ENCODE assay signal across 16 cellular contexts in genomic region chr2:66851449-66851872, GRCh38.
DNase-seq lines count a peak whose midpoint lies in the region; ATAC-seq, FAIRE-seq and TF ChIP-seq lines count a peak whose summit lies in the region.
"Had no signal": no experiment of that assay in that cellular context is flagged by ENCODE, and none has a peak within 500 bp of the region (broad histone marks: within the 10 kb centered on the region; RNA-seq: fewer than 3 reads in every experiment).

No MANE protein-coding gene starts in this region.

- H3K4me1 ChIP-seq in HepG2 (ENCODE audit: insufficient read depth, low read length) (peaks cover 15% of the 10 kb centered on the region), right lobe of liver (peaks cover 0 to 4% (median 0%) of the 10 kb centered on the region in 4 donors), left lung (peaks cover 0 to 6% of the 10 kb centered on the region in 2 donors), neuronal stem cell (ENCODE audit: control insufficient read depth in 2 of 2, insufficient read depth in 1 of 2, low read depth in 1 of 2, low read length in 2 of 2) (no peaks in the 10 kb centered on the region)
- H3K4me1 ChIP-seq: heart left ventricle had no signal

- POLR2A ChIA-PET in HepG2 (lab: Yijun Ruan, JAX): no interaction called here

- no peak for TF ChIP-seq POLR2A in HepG2 (IDR thresholded peaks at IDR 0.05; ENCODE audit: insufficient read depth in 1 of 2, low read depth in 2 of 2, low read length in 2 of 2)
- no peak for TF ChIP-seq POLR2A in right lobe of liver (IDR thresholded peaks at IDR 0.05)

- H2BK120ac ChIP-seq in neuronal stem cell (ENCODE audit: low read depth, low read length): no peak overlapping the region

- no peak overlapping the region for H3K18ac ChIP-seq in neuronal stem cell (ENCODE audit: low read length)

- TF ChIP-seq RAD21 in HepG2 (CRISPR knock-in tag; IDR thresholded peaks at IDR 0.05): no peak

- DNase-seq in HepG2 (ENCODE audit: low spot score) (peak; percentile 9), right lobe of liver (no peak), bronchial epithelial cell (ENCODE audit: low read depth) (peak; percentile 82), left lung (no peak), HuH-7 (ENCODE audit: low spot score) (no peak), neuronal stem cell (ENCODE audit: low spot score) (no peak)
- DNase-seq in stimulated activated CD4-positive, alpha-beta T cell treated with anti-CD3 and anti-CD28 coated beads, Interleukin-2, amount 100 ng/mL, for 48 hours: no peak
- DNase-seq: activated CD4-positive, alpha-beta T cell treated with anti-CD3 and anti-CD28 coated beads, Interleukin-2, amount 50 U/mL, for 1 hour; effector CD8-positive, alpha-beta T cell; heart left ventricle; KG1; NCI-H1694 treated with DMSO at 0.1 percent for 48 hours; NCI-H748 treated with DMSO at 0.1 percent for 48 hours had no signal

- BruUV-seq in HepG2 (replicated peaks; lab: Mats Ljungman, UMichigan): no TSS peak

- H3K79me2 ChIP-seq in HepG2 (ENCODE audit: insufficient read depth, low read length): no peaks in the 10 kb centered on the region

- CTCF ChIA-PET in HepG2 (lab: Yijun Ruan, JAX; ENCODE audit: low intra/inter-chr PET ratio, low total read pairs): no interaction called here

- H2BK15ac ChIP-seq in neuronal stem cell (ENCODE audit: low read length): no peak overlapping the region

- no peak overlapping the region for H2BK5ac ChIP-seq in neuronal stem cell (ENCODE audit: low read length)

- H3K27me3 ChIP-seq in HepG2 (ENCODE audit: control insufficient read depth in 1 of 2, insufficient read depth in 2 of 2, low read length in 2 of 2) (no peaks in the 10 kb centered on the region), right lobe of liver (no peaks in the 10 kb centered on the region), bronchial epithelial cell (ENCODE audit: control insufficient read depth, insufficient read depth, low read length) (no peaks in the 10 kb centered on the region), left lung (no peaks in the 10 kb centered on the region), neuronal stem cell (ENCODE audit: control insufficient read depth in 3 of 3, insufficient read depth in 3 of 3, low read depth in 1 of 3, low read length in 3 of 3) (no peaks in the 10 kb centered on the region)
- H3K27me3 ChIP-seq: heart left ventricle had no signal

- H3K27ac ChIP-seq in HepG2 (ENCODE audit: extremely low read length, insufficient read depth, low read length) (no peak overlapping the region), right lobe of liver (no peak overlapping the region), left lung (peak overlapping the region in 1 of 2 donors; percentile 23), neuronal stem cell (replicated peaks; ENCODE audit: low read length) (no peak overlapping the region)

- no peaks in the 10 kb centered on the region for H3K79me1 ChIP-seq in neuronal stem cell (ENCODE audit: low read depth, low read length)

- H3K9ac ChIP-seq in HepG2 (ENCODE audit: insufficient read depth, low read depth, low read length) (no peak overlapping the region), neuronal stem cell (ENCODE audit: low read depth, low read length, poor library complexity) (no peak overlapping the region)

- H4K8ac ChIP-seq in neuronal stem cell (ENCODE audit: low read depth, low read length): no peak overlapping the region

- no peak overlapping the region for H3K14ac ChIP-seq in neuronal stem cell (ENCODE audit: low read length)

- intact Hi-C loops in HepG2 (cut with micrococcal nuclease; ENCODE audit: unreplicated experiment): no loop called here
- intact Hi-C loops in right lobe of liver (cut with DNase I): no loop called here
- intact Hi-C loops in left lung (cut with DNase I): no loop called here

- no peak overlapping the region for H2AK5ac ChIP-seq in neuronal stem cell (ENCODE audit: low read depth, low read length)

- no peak overlapping the region for H2BK12ac ChIP-seq in neuronal stem cell (ENCODE audit: low read length)

- TF ChIP-seq CTCF in HepG2 (CRISPR knock-in tag; IDR thresholded peaks at IDR 0.05) (no peak), right lobe of liver (IDR thresholded peaks at IDR 0.05) (no peak), bronchial epithelial cell (IDR thresholded peaks at IDR 0.05; ENCODE audit: insufficient read depth, low read length, severe bottlenecking) (no peak), left lung (IDR thresholded peaks at IDR 0.05) (no peak)

- no peak overlapping the region for H2AFZ ChIP-seq in HepG2 (ENCODE audit: low read length)
- no peak overlapping the region for H2AFZ ChIP-seq in neuronal stem cell (ENCODE audit: low read length)

- H3K4me3 ChIP-seq in HepG2 (replicated peaks in 1 of 3; ENCODE audit: insufficient read depth in 1 of 3, low read depth in 2 of 3, low read length in 3 of 3) (no peak overlapping the region), right lobe of liver (no peak overlapping the region), bronchial epithelial cell (ENCODE audit: low read depth, low read length) (no peak overlapping the region), left lung (no peak overlapping the region), neuronal stem cell (ENCODE audit: low read length in 2 of 2) (no peak overlapping the region)
- H3K4me3 ChIP-seq: heart left ventricle had no signal

- no peaks in the 10 kb centered on the region for H4K20me1 ChIP-seq in HepG2 (ENCODE audit: insufficient read depth, low read length)

- in situ Hi-C loops in HepG2 (cut with HindIII; ENCODE audit: extremely low pct_ligation_motif_present, low pct_unique_long_range_greater_than_20kb): no loop called here

- FAIRE-seq in HepG2 (lab: Jason Lieb, UNC) (no peak), bronchial epithelial cell (lab: Jason Lieb, UNC) (no peak)
- FAIRE-seq: A204.1 had no signal

- ATAC-seq in HepG2 (peak; percentile 82), right lobe of liver (no peak), left lung (peak; percentile 83), HG03520 (IDR thresholded peaks at IDR 0.05; ENCODE audit: unreplicated experiment) (no peak)
- ATAC-seq: heart left ventricle; natural killer cell treated with Interleukin-12 subunit alpha and Interleukin-12 subunit beta and Interleukin-15 and Interleukin-18, amount 100 ng/mL, for 72 hours had no signal

- 7% methylated on average over 1 of the region's 1 CpG for WGBS in HepG2 (ENCODE audit: low lambda C conversion rate)
- 36% methylated on average over 1 of the region's 1 CpG for WGBS in right lobe of liver (ENCODE audit: insufficient coverage, low coverage, low lambda C conversion rate, missing lambda C conversion rate)
- no CpG with 5 or more reads among the region's 1 CpG for WGBS in neuronal stem cell (ENCODE audit: extremely low coverage in 2 of 2, insufficient read length in 2 of 2, insufficient replicate concordance in 1 of 2), 2 donors

- TF ChIP-seq EP300 in HepG2 (IDR thresholded peaks at IDR 0.05; ENCODE audit: low read depth in 2 of 2, low read length in 2 of 2): no peak
- TF ChIP-seq EP300 in HepG2 (CRISPR knock-in tag; IDR thresholded peaks at IDR 0.05; ENCODE audit: borderline replicate concordance): no peak

- H4K91ac ChIP-seq in neuronal stem cell (ENCODE audit: low read depth, low read length, poor library complexity): no peak overlapping the region

- H3K4me2 ChIP-seq in HepG2 (ENCODE audit: low read depth, low read length) (no peak overlapping the region), neuronal stem cell (ENCODE audit: insufficient read depth, low read length, poor library complexity, severe bottlenecking) (no peak overlapping the region)

- H3K23ac ChIP-seq in neuronal stem cell (ENCODE audit: low read depth, low read length, poor library complexity): no peak overlapping the region

- H3K9me3 ChIP-seq in HepG2 (ENCODE audit: low read length) (no peaks in the 10 kb centered on the region), right lobe of liver (no peaks in the 10 kb centered on the region), left lung (no peaks in the 10 kb centered on the region), neuronal stem cell (replicated peaks in 1 of 2; ENCODE audit: control insufficient read depth in 2 of 2, insufficient read depth in 1 of 2, low read depth in 1 of 2, low read length in 2 of 2) (no peaks in the 10 kb centered on the region)
- H3K9me3 ChIP-seq: heart left ventricle had no signal

- H3K36me3 ChIP-seq in HepG2 (replicated peaks in 1 of 2; ENCODE audit: control insufficient read depth in 1 of 2, insufficient read depth in 2 of 2, low read length in 2 of 2): no peaks in the 10 kb centered on the region
- no peaks in the 10 kb centered on the region for H3K36me3 ChIP-seq in right lobe of liver
- no peaks in the 10 kb centered on the region for H3K36me3 ChIP-seq in bronchial epithelial cell (ENCODE audit: control insufficient read depth, insufficient read depth, low read length)
- H3K36me3 ChIP-seq in left lung: no peaks in the 10 kb centered on the region
- no peaks in the 10 kb centered on the region for H3K36me3 ChIP-seq in neuronal stem cell (replicated peaks in 1 of 2; ENCODE audit: control insufficient read depth in 2 of 2, insufficient read depth in 2 of 2, low read length in 2 of 2)
- H3K36me3 ChIP-seq: heart left ventricle had no signal

- H3K4ac ChIP-seq in neuronal stem cell (ENCODE audit: low read length): no peak overlapping the region

TF ChIP-seq in HepG2, 621 proteins besides CTCF, POLR2A, EP300 and RAD21:
- TF ChIP-seq ZNF501 (CRISPR knock-in tag; IDR thresholded peaks at IDR 0.05): no peak
- TF ChIP-seq MAFF (IDR thresholded peaks at IDR 0.05; ENCODE audit: low read depth, low read length): 0 out of 2 replicates have a peak, but pooled peaks have one; percentile 6

Comparison
In these comparisons a context has a peak if more than half of its experiments do, and no peak if none do; other contexts are left out.
1. ATAC-seq: peak in HepG2 (single experiment) and left lung (single experiment); none in right lobe of liver (0 of 4) and HG03520 (single experiment).
2. DNase-seq: peak in HepG2 (single experiment) and bronchial epithelial cell (single experiment); none in right lobe of liver (0 of 3), left lung (0 of 2), HuH-7 (single experiment), neuronal stem cell (single experiment) and stimulated activated CD4-positive, alpha-beta T cell treated with anti-CD3 and anti-CD28 coated beads, Interleukin-2, amount 100 ng/mL, for 48 hours (0 of 2).